Comparison of ENCODE assay signal across 8 cellular contexts in genomic region chr20:63864978-63865640, GRCh38. TPM values are rescaled to one million over a fixed set of nuclear protein-coding genes. Genes with fewer than 3 reads are reported as not detected.
DNase-seq lines count a peak whose midpoint lies in the region; ATAC-seq and TF ChIP-seq lines count a peak whose summit lies in the region.

TSS of gene TPD52L2 (plus strand) at chr20:63865270. CDS start at chr20:63865366, 96 bp downstream.

- peak within 1 kb of the TSS; percentile 95 for H3K9ac ChIP-seq in SK-N-MC (ENCODE audit: insufficient read length)

- peaks cover 24% of the 10 kb centered on the region for H3K36me3 Mint-ChIP-seq in activated naive CD4-positive, alpha-beta T cell treated with anti-CD3 and anti-CD28 coated beads, Interleukin-2, amount 10 ng/mL, durations not matched to agents 7 days and 5 days

- no peaks in the 10 kb centered on the region for H3K27me3 ChIP-seq in gastroesophageal sphincter
- no peaks in the 10 kb centered on the region for H3K27me3 ChIP-seq in neutrophil

- peak within 1 kb of the TSS; percentile 31; the same call in 1 of the 2 replicates for H3K27ac ChIP-seq in SK-N-MC
- H3K27ac ChIP-seq in gastroesophageal sphincter = peak within 1 kb of the TSS; percentile 86 to 99 (median 96)
- H3K27ac ChIP-seq in neutrophil = peak within 1 kb of the TSS; percentile 99
- H3K27ac ChIP-seq in substantia nigra (ENCODE audit: low read depth, low read length, poor library complexity, severe bottlenecking) = peak within 1 kb of the TSS; percentile 81

- no peak for TF ChIP-seq CTCF in HFF-Myc (IDR thresholded peaks at IDR 0.05; ENCODE audit: low read depth, low read length, missing control alignments)
- no peak for TF ChIP-seq CTCF in NB4 (IDR thresholded peaks at IDR 0.05; ENCODE audit: low read depth, low read length)
- TF ChIP-seq CTCF in gastroesophageal sphincter (IDR thresholded peaks at IDR 0.05) = no peak
- TF ChIP-seq CTCF in neutrophil (IDR thresholded peaks at IDR 0.05) = peak; percentile 48

- no peaks in the 10 kb centered on the region for H3K27me3 Mint-ChIP-seq in activated naive CD4-positive, alpha-beta T cell treated with anti-CD3 and anti-CD28 coated beads, Interleukin-2, amount 10 ng/mL, durations not matched to agents 7 days and 5 days

- CTCF ChIA-PET in activated naive CD4-positive, alpha-beta T cell treated with anti-CD3 and anti-CD28 coated beads, Interleukin-2, amount 10 ng/mL, durations not matched to agents 7 days and 5 days (lab: Charles Lee) = interaction anchor here (0.6 to 3.3 kb wide), 12 partner anchors 10 to 369 kb away, joined by 3 to 14 read pairs (median 4); partner anchors contain the start of genes ARFRP1, LIME1, PTK6 and ZGPAT

- H3K4me1 ChIP-seq in gastroesophageal sphincter (peaks cover 0 to 55% (median 19%) of the 10 kb centered on the region in 3 donors), neutrophil (ENCODE audit: control insufficient read depth in 1 of 2, insufficient read depth in 1 of 2, low read depth in 1 of 2, low read length in 1 of 2) (peaks cover 82 to 90% of the 10 kb centered on the region in 2 experiments)

- H3K9me3 ChIP-seq in SK-N-MC (ENCODE audit: low read depth, low read length) (no peaks in the 10 kb centered on the region), gastroesophageal sphincter (no peaks in the 10 kb centered on the region), neutrophil (no peaks in the 10 kb centered on the region)

- TF ChIP-seq EP300 in gastroesophageal sphincter (IDR thresholded peaks at IDR 0.05) = no peak

- H3K36me3 ChIP-seq in SK-N-MC (ENCODE audit: insufficient read depth, low read length) (peaks cover 15% of the 10 kb centered on the region), gastroesophageal sphincter (peaks cover 0 to 44% of the 10 kb centered on the region in 2 donors), neutrophil (peaks cover 36% of the 10 kb centered on the region)

- H3K9me3 Mint-ChIP-seq in activated naive CD4-positive, alpha-beta T cell treated with anti-CD3 and anti-CD28 coated beads, Interleukin-2, amount 10 ng/mL, durations not matched to agents 7 days and 5 days = no peaks in the 10 kb centered on the region

- H3K4me3 Mint-ChIP-seq in activated naive CD4-positive, alpha-beta T cell treated with anti-CD3 and anti-CD28 coated beads, Interleukin-2, amount 10 ng/mL, durations not matched to agents 7 days and 5 days = peak within 1 kb of the TSS; percentile 91

- H3K27ac Mint-ChIP-seq in activated naive CD4-positive, alpha-beta T cell treated with anti-CD3 and anti-CD28 coated beads, Interleukin-2, amount 10 ng/mL, durations not matched to agents 7 days and 5 days = peak within 1 kb of the TSS; percentile 94

- H3K4me1 Mint-ChIP-seq in activated naive CD4-positive, alpha-beta T cell treated with anti-CD3 and anti-CD28 coated beads, Interleukin-2, amount 10 ng/mL, durations not matched to agents 7 days and 5 days = peaks cover 25% of the 10 kb centered on the region

- TF ChIP-seq POLR2A in NB4 (IDR thresholded peaks at IDR 0.05; ENCODE audit: extremely low read depth, insufficient read length) (peak; percentile 86), gastroesophageal sphincter (IDR thresholded peaks at IDR 0.05) (peak; percentile 94 to 96)

- WGBS in gastroesophageal sphincter (ENCODE audit: low coverage in 1 of 2), 2 donors = 0% methylated on average over 1 to 7 of the region's 68 CpGs

- ATAC-seq in gastroesophageal sphincter = peak; percentile 93

- DNase-seq in GM03348 (ENCODE audit: low spot score) = peak; percentile 99
- DNase-seq in HFF-Myc (ENCODE audit: extremely low read depth, low read depth) = peak; percentile 95
- peak; percentile 100 for DNase-seq in NB4 (ENCODE audit: low read depth)
- peak; percentile 75 for DNase-seq in SK-N-MC (ENCODE audit: low read depth, low spot score)
- DNase-seq in activated naive CD4-positive, alpha-beta T cell treated with anti-CD3 and anti-CD28 coated beads, Interleukin-2, amount 10 ng/mL, durations not matched to agents 7 days and 5 days = peak; percentile 99
- DNase-seq in substantia nigra (lab: John Stamatoyannopoulos, UW) = peak; percentile 81 to 99 (median 97)

- H3K4me3 ChIP-seq in HFF-Myc (replicated peaks; ENCODE audit: low read depth, low read length) (peak within 1 kb of the TSS; percentile 92), NB4 (ENCODE audit: low read depth, low read length) (peak within 1 kb of the TSS; percentile 86), SK-N-MC (peak within 1 kb of the TSS; percentile 98), gastroesophageal sphincter (peak within 1 kb of the TSS; percentile 71 to 95), neutrophil (ENCODE audit: low read depth in 1 of 2, low read length in 1 of 2) (peak within 1 kb of the TSS; percentile 86 to 96)

RNA-seq across cellular contexts. Expression of gene TPD52L2, which starts in this region (rescaled TPM):
- 100 to 1,000 TPM; 136 to 157 (median 145) TPM for total RNA-seq in gastroesophageal sphincter

Comparison
In these comparisons a context has a peak if more than half of its experiments do, and no peak if none do; other contexts are left out.
1. Peak in every context shown above with its lines: DNase-seq, ATAC-seq, H3K4me3 ChIP-seq and H3K27ac ChIP-seq.
2. H3K27ac ChIP-seq: peak in every context shown above with its lines; median percentile 99 in neutrophil; 96 in gastroesophageal sphincter; 81 in substantia nigra; 31 in SK-N-MC.